Comparison of ENCODE assay signal across 8 cellular contexts in genomic region chr6:170584954-170585498, GRCh38. TPM values are rescaled to one million over a fixed set of nuclear protein-coding genes. Genes with fewer than 3 reads are reported as not detected.
DNase-seq lines count a peak whose midpoint lies in the region; ATAC-seq and TF ChIP-seq lines count a peak whose summit lies in the region.

No MANE protein-coding gene starts in this region.

- peaks cover 7% of the 10 kb centered on the region for H3K4me1 ChIP-seq in effector memory CD4-positive, alpha-beta T cell (ENCODE audit: control insufficient read depth, insufficient read depth, low read length, poor library complexity, severe bottlenecking)

- H3K4me1 Mint-ChIP-seq in natural killer cell treated with Interleukin-12 subunit alpha and Interleukin-12 subunit beta and Interleukin-15 and Interleukin-18, amount 100 ng/mL, for 72 hours (ENCODE audit: low read depth in 2 of 2): peaks cover 20 to 35% of the 10 kb centered on the region in 2 donors

- peak overlapping the region; percentile 75 for H3K4me3 ChIP-seq in GM12864 (ENCODE audit: low read depth, low read length)
- peak overlapping the region; percentile 84 for H3K4me3 ChIP-seq in effector memory CD4-positive, alpha-beta T cell (ENCODE audit: insufficient read depth, low read depth, low read length, poor library complexity, severe bottlenecking)

- peak overlapping the region; percentile 93 to 97 for H3K27ac Mint-ChIP-seq in natural killer cell treated with Interleukin-12 subunit alpha and Interleukin-12 subunit beta and Interleukin-15 and Interleukin-18, amount 100 ng/mL, for 72 hours

- H3K4me3 Mint-ChIP-seq in natural killer cell treated with Interleukin-12 subunit alpha and Interleukin-12 subunit beta and Interleukin-15 and Interleukin-18, amount 100 ng/mL, for 72 hours: peak overlapping the region; percentile 99

- peak; percentile 28 for ATAC-seq in GM21786 (IDR thresholded peaks at IDR 0.05; ENCODE audit: unreplicated experiment)
- no peak for ATAC-seq in natural killer cell treated with Interleukin-12 subunit alpha and Interleukin-12 subunit beta and Interleukin-15 and Interleukin-18, amount 100 ng/mL, for 72 hours

- H3K9me3 ChIP-seq in effector memory CD4-positive, alpha-beta T cell (ENCODE audit: control insufficient read depth, low read length): no peaks in the 10 kb centered on the region

- no peak for TF ChIP-seq CTCF in GM12864 (IDR thresholded peaks at IDR 0.05; ENCODE audit: low read depth, low read length, missing control alignments)

- no peaks in the 10 kb centered on the region for H3K27me3 ChIP-seq in effector memory CD4-positive, alpha-beta T cell (replicated peaks; ENCODE audit: control insufficient read depth, insufficient read depth, low read length, poor library complexity, severe bottlenecking)

- H3K36me3 Mint-ChIP-seq in natural killer cell treated with Interleukin-12 subunit alpha and Interleukin-12 subunit beta and Interleukin-15 and Interleukin-18, amount 100 ng/mL, for 72 hours: peaks cover 31% of the 10 kb centered on the region

- DNase-seq in GM12864 (ENCODE audit: low read depth) (no peak), NCI-H2029 treated with DMSO at 0.1 percent for 48 hours (lab: John Stamatoyannopoulos, UW) (peak; percentile 29), SW 1271 (lab: John Stamatoyannopoulos, UW) (no peak), COR-L47 (lab: John Stamatoyannopoulos, UW) (no peak), amniotic stem cell (lab: John Stamatoyannopoulos, UW) (no peak)
- DNase-seq in effector memory CD4-positive, alpha-beta T cell: no peak
- no peak for DNase-seq in natural killer cell treated with Interleukin-12 subunit alpha and Interleukin-12 subunit beta and Interleukin-15 and Interleukin-18, amount 100 ng/mL, for 72 hours (ENCODE audit: low spot score)

- peaks cover 6 to 7% of the 10 kb centered on the region in 2 donors for H3K27me3 Mint-ChIP-seq in natural killer cell treated with Interleukin-12 subunit alpha and Interleukin-12 subunit beta and Interleukin-15 and Interleukin-18, amount 100 ng/mL, for 72 hours

- H3K9me3 Mint-ChIP-seq in natural killer cell treated with Interleukin-12 subunit alpha and Interleukin-12 subunit beta and Interleukin-15 and Interleukin-18, amount 100 ng/mL, for 72 hours: peaks cover 4% of the 10 kb centered on the region

- peak overlapping the region; percentile 83 for H3K27ac ChIP-seq in effector memory CD4-positive, alpha-beta T cell (ENCODE audit: insufficient read depth, low read length, poor library complexity, severe bottlenecking)

- H3K36me3 ChIP-seq in effector memory CD4-positive, alpha-beta T cell (ENCODE audit: control insufficient read depth, insufficient read depth, low read length): peaks cover 21% of the 10 kb centered on the region

RNA-seq across cellular contexts. Expression of gene PDCD2, which starts 0.6 kb away (rescaled TPM):
- 10 to 100 TPM; 70.2 to 79.3 TPM for total RNA-seq in natural killer cell treated with Interleukin-12 subunit alpha and Interleukin-12 subunit beta and Interleukin-15 and Interleukin-18, amount 100 ng/mL, for 72 hours

RNA-seq across cellular contexts. Expression of gene TBP, which starts 30.9 kb away (rescaled TPM):
- 10 to 100 TPM; 20.7 to 31.8 TPM for total RNA-seq in natural killer cell treated with Interleukin-12 subunit alpha and Interleukin-12 subunit beta and Interleukin-15 and Interleukin-18, amount 100 ng/mL, for 72 hours

RNA-seq across cellular contexts. Expression of gene PSMB1, which starts 31.9 kb away (rescaled TPM):
- total RNA-seq in natural killer cell treated with Interleukin-12 subunit alpha and Interleukin-12 subunit beta and Interleukin-15 and Interleukin-18, amount 100 ng/mL, for 72 hours: 100 to 1,000 TPM; 154 to 204 TPM
